In genomic region chr9:110183208-110184145, GRCh38 we compare ENCODE assay signal across 8 cellular contexts. TPM values are rescaled to one million over a fixed set of nuclear protein-coding genes. Genes with fewer than 3 reads are reported as not detected.
DNase-seq lines count a peak whose midpoint lies in the region; ATAC-seq and TF ChIP-seq lines count a peak whose summit lies in the region.

No MANE protein-coding gene starts in this region.

- intact Hi-C loops in heart left ventricle (cut with DNase I): loop anchor here in 9 of 10 donors (1.0 to 10.0 kb wide), 6 partner anchors 29 to 441 kb away; no protein-coding TSS in a partner anchor

- TF ChIP-seq POLR2A in heart left ventricle (IDR thresholded peaks at IDR 0.05): no peak

- H4K20me1 ChIP-seq in DND-41 (ENCODE audit: insufficient read depth, low read length) (no peaks in the 10 kb centered on the region), Karpas-422 (ENCODE audit: insufficient read depth, low read depth, low read length) (no peaks in the 10 kb centered on the region)

- H3K27me3 ChIP-seq in DND-41 (ENCODE audit: insufficient read depth, low read length, poor library complexity) (no peaks in the 10 kb centered on the region), Karpas-422 (ENCODE audit: low read length) (no peaks in the 10 kb centered on the region), heart left ventricle (no peaks in the 10 kb centered on the region)

- H3K79me2 ChIP-seq in DND-41 (ENCODE audit: insufficient read depth, low read length): no peaks in the 10 kb centered on the region
- H3K79me2 ChIP-seq in Karpas-422 (ENCODE audit: low read length): no peaks in the 10 kb centered on the region

- peaks cover 22% of the 10 kb centered on the region for H3K4me1 ChIP-seq in DND-41 (ENCODE audit: insufficient read depth, low read length)
- no peaks in the 10 kb centered on the region for H3K4me1 ChIP-seq in Karpas-422 (ENCODE audit: low read length)
- H3K4me1 ChIP-seq in heart left ventricle: peaks cover 0 to 9% (median 0%) of the 10 kb centered on the region in 12 donors

- H3K4me3 ChIP-seq in DND-41 (ENCODE audit: low read depth in 1 of 2, low read length in 2 of 2) (no peak overlapping the region), Karpas-422 (ENCODE audit: low read length) (no peak overlapping the region), heart left ventricle (no peak overlapping the region)

- ATAC-seq in DND-41 (ENCODE audit: insufficient read depth, low read depth): peak; percentile 89
- ATAC-seq in GM21529 (IDR thresholded peaks at IDR 0.05; ENCODE audit: unreplicated experiment): peak; percentile 89
- peak in 3 of 4 donors; percentile 59 to 68 (median 66) for ATAC-seq in heart left ventricle
- no peak for ATAC-seq in HG03457 (IDR thresholded peaks at IDR 0.05; ENCODE audit: unreplicated experiment)

- no peaks in the 10 kb centered on the region for H3K9me2 ChIP-seq in Karpas-422 (replicated peaks; ENCODE audit: insufficient read depth, low read length)

- 74 to 78% (median 76%) methylated on average over 7 of the region's 7 CpGs for WGBS in heart left ventricle, 4 donors

- H3K9me3 ChIP-seq in DND-41 (ENCODE audit: insufficient read depth, low read length, severe bottlenecking) (peaks cover 27% of the 10 kb centered on the region), Karpas-422 (ENCODE audit: low read length) (no peaks in the 10 kb centered on the region), heart left ventricle (no peaks in the 10 kb centered on the region)

- DNase-seq in DND-41 (peak; percentile 75), Karpas-422 (peak; percentile 87), RPMI7951 (ENCODE audit: low read depth) (peak; percentile 63), heart left ventricle (peak in 4 of 5 donors; percentile 43 to 53 (median 48)), pulmonary artery endothelial cell (ENCODE audit: low read depth, low spot score) (peak; percentile 19)
- DNase-seq in activated naive CD4-positive, alpha-beta T cell treated with anti-CD3 and anti-CD28 coated beads, Interleukin-2, amount 50 U/mL, for 16 hours: peak; percentile 35

- H3K4me2 ChIP-seq in DND-41 (ENCODE audit: insufficient read depth, low read length): no peak overlapping the region
- no peak overlapping the region for H3K4me2 ChIP-seq in Karpas-422 (ENCODE audit: low read depth, low read length, poor library complexity, severe bottlenecking)

- H3K27ac ChIP-seq in DND-41 (ENCODE audit: low read length) (peak overlapping the region; percentile 70), Karpas-422 (ENCODE audit: low read length) (no peak overlapping the region), heart left ventricle (no peak overlapping the region)

- H3K9ac ChIP-seq in DND-41 (ENCODE audit: low read depth, low read length) (no peak overlapping the region), Karpas-422 (ENCODE audit: low read length) (no peak overlapping the region)

- H2AFZ ChIP-seq in DND-41 (ENCODE audit: low read depth, low read length) (no peak overlapping the region), Karpas-422 (ENCODE audit: low read length) (no peak overlapping the region)

- TF ChIP-seq CTCF in DND-41 (IDR thresholded peaks at IDR 0.05; ENCODE audit: borderline replicate concordance, extremely low read depth, low read length, poor library complexity, severe bottlenecking) (peak; percentile 85), heart left ventricle (IDR thresholded peaks at IDR 0.05) (peak; percentile 59 to 77 (median 68))

- H3K36me3 ChIP-seq in DND-41 (ENCODE audit: insufficient read depth, low read length) (0 out of 2 replicates have a peak, but pooled peaks cover 10% of the 10 kb centered on the region), Karpas-422 (ENCODE audit: insufficient read depth, low read length) (no peaks in the 10 kb centered on the region), heart left ventricle (no peaks in the 10 kb centered on the region)

RNA-seq across cellular contexts. Expression of gene C9orf152, which starts 24.5 kb away (rescaled TPM):
- not detected in 2 replicates for total RNA-seq in Karpas-422 (2014; rRNA removed; shearing (Covaris generic); ENCODE audit: low replicate concordance)
- not detected in 2 replicates for total RNA-seq in RPMI7951 (2014; rRNA removed; shearing (Covaris generic))
- total RNA-seq in heart left ventricle (not detected), pulmonary artery endothelial cell (not detected in 2 replicates)
- polyA plus RNA-seq in heart left ventricle: not detected

Comparison
In these comparisons a context has a peak if more than half of its experiments do, and no peak if none do; other contexts are left out.
1. DNase-seq: peak in every context shown above with its lines; median percentile 87 in Karpas-422; 75 in DND-41; 63 in RPMI7951; 48 in heart left ventricle; 35 in activated naive CD4-positive, alpha-beta T cell treated with anti-CD3 and anti-CD28 coated beads, Interleukin-2, amount 50 U/mL, for 16 hours; 19 in pulmonary artery endothelial cell.